37 cellular contexts compared by ENCODE assay signal in genomic region chr3:191646242-191646641, GRCh38.
"Had no signal": no experiment of that assay in that cellular context is flagged by ENCODE, and none has a peak within 500 bp of the region (broad histone marks: within the 10 kb centered on the region; RNA-seq: fewer than 3 reads in every experiment).

No MANE protein-coding gene starts in this region.

- H3K4me1 Mint-ChIP-seq: activated CD4-positive, alpha-beta memory T cell treated with anti-CD3 and anti-CD28 coated beads, Interleukin-2, amount 10 ng/mL, durations not matched to agents 7 days and 5 days; activated CD4-positive, alpha-beta T cell treated with anti-CD3 and anti-CD28 coated beads for 36 hours; activated CD4-positive, alpha-beta T cell treated with anti-CD3 and anti-CD28 coated beads, Interleukin-2, amount 10 ng/mL, durations not matched to agents 7 days and 5 days; activated CD8-positive, alpha-beta memory T cell treated with anti-CD3 and anti-CD28 coated beads, Interleukin-2, amount 10 ng/mL, durations not matched to agents 7 days and 5 days; activated naive CD4-positive, alpha-beta T cell treated with anti-CD3 and anti-CD28 coated beads, Interleukin-2, amount 10 ng/mL, durations not matched to agents 7 days and 5 days; activated naive CD4-positive, alpha-beta T cell treated with anti-CD3 and anti-CD28 coated beads, Interleukin-2, amount 50 U/mL, for 24 hours; activated naive CD8-positive, alpha-beta T cell treated with anti-CD3 and anti-CD28 coated beads, Interleukin-2, amount 10 ng/mL, durations not matched to agents 7 days and 5 days; activated naive CD8-positive, alpha-beta T cell treated with anti-CD3 and anti-CD28 coated beads, Interleukin-2, amount 50 U/mL, for 24 hours; brain; central memory CD8-positive, alpha-beta T cell had no signal

- H3K27ac ChIP-seq: ascending aorta, cardiac muscle cell, colonic mucosa, VCaP had no signal

- H3K9me3 ChIP-seq: ascending aorta, colonic mucosa had no signal

- ATAC-seq: activated CD4-positive, alpha-beta T cell treated with anti-CD3 and anti-CD28 coated beads for 36 hours; activated CD4-positive, CD25-positive, alpha-beta regulatory T cell treated with anti-CD3 and anti-CD28 coated beads, Interleukin-2, amount 50 U/mL, for 24 hours; activated CD8-positive, alpha-beta memory T cell treated with anti-CD3 and anti-CD28 coated beads, Interleukin-2, amount 10 ng/mL, durations not matched to agents 7 days and 5 days; activated CD8-positive, alpha-beta T cell treated with anti-CD3 and anti-CD28 coated beads, Interleukin-2, amount 10 ng/mL, durations not matched to agents 7 days and 5 days; activated naive CD8-positive, alpha-beta T cell treated with anti-CD3 and anti-CD28 coated beads, Interleukin-2, amount 50 U/mL, for 24 hours had no signal

- H3K4me3 ChIP-seq: ascending aorta, cardiac muscle cell, colonic mucosa had no signal

- H3K27ac Mint-ChIP-seq: activated CD4-positive, alpha-beta memory T cell treated with anti-CD3 and anti-CD28 coated beads, Interleukin-2, amount 10 ng/mL, durations not matched to agents 7 days and 5 days; activated CD4-positive, alpha-beta T cell treated with anti-CD3 and anti-CD28 coated beads for 36 hours; activated CD4-positive, alpha-beta T cell treated with anti-CD3 and anti-CD28 coated beads, Interleukin-2, amount 10 ng/mL, durations not matched to agents 7 days and 5 days; activated CD8-positive, alpha-beta memory T cell treated with anti-CD3 and anti-CD28 coated beads, Interleukin-2, amount 10 ng/mL, durations not matched to agents 7 days and 5 days; activated CD8-positive, alpha-beta T cell treated with anti-CD3 and anti-CD28 coated beads, Interleukin-2, amount 10 ng/mL, durations not matched to agents 7 days and 5 days; activated naive CD4-positive, alpha-beta T cell treated with anti-CD3 and anti-CD28 coated beads, Interleukin-2, amount 10 ng/mL, durations not matched to agents 7 days and 5 days; activated naive CD4-positive, alpha-beta T cell treated with anti-CD3 and anti-CD28 coated beads, Interleukin-2, amount 50 U/mL, for 24 hours; activated naive CD8-positive, alpha-beta T cell; activated naive CD8-positive, alpha-beta T cell treated with anti-CD3 and anti-CD28 coated beads, Interleukin-2, amount 10 ng/mL, durations not matched to agents 7 days and 5 days; activated naive CD8-positive, alpha-beta T cell treated with anti-CD3 and anti-CD28 coated beads, Interleukin-2, amount 50 U/mL, for 24 hours; activated T-cell treated with anti-CD3 and anti-CD28 coated beads, Interleukin-2, amount 50 U/mL, for 24 hours; activated T-helper 2 cell treated with anti-CD3 and anti-CD28 coated beads, Interferon-gamma antibody, Interleukin-2, Interleukin-4, amounts not matched to agents 10 μg/mL and 5 μg/mL and 100 μg/mL, durations not matched to agents 14 hours and 24 hours and 36 hours; brain; T-helper 2 cell treated with Interferon-gamma antibody and Interleukin-4, amounts not matched to agents 5 μg/mL and 100 μg/mL, for 36 hours had no signal

- H3K36me3 Mint-ChIP-seq: activated CD8-positive, alpha-beta memory T cell treated with anti-CD3 and anti-CD28 coated beads, Interleukin-2, amount 10 ng/mL, durations not matched to agents 7 days and 5 days; activated naive CD4-positive, alpha-beta T cell treated with anti-CD3 and anti-CD28 coated beads, Interleukin-2, amount 10 ng/mL, durations not matched to agents 7 days and 5 days; activated naive CD4-positive, alpha-beta T cell treated with anti-CD3 and anti-CD28 coated beads, Interleukin-2, amount 50 U/mL, for 24 hours; activated naive CD8-positive, alpha-beta T cell; activated naive CD8-positive, alpha-beta T cell treated with anti-CD3 and anti-CD28 coated beads, Interleukin-2, amount 10 ng/mL, durations not matched to agents 7 days and 5 days; brain had no signal

- H3K27me3 ChIP-seq: ascending aorta, cardiac muscle cell, colonic mucosa had no signal

- DNase-seq: activated CD4-positive, alpha-beta memory T cell treated with anti-CD3 and anti-CD28 coated beads, Interleukin-2, amount 10 ng/mL, durations not matched to agents 7 days and 5 days; activated CD4-positive, alpha-beta T cell treated with anti-CD3 and anti-CD28 coated beads for 1 hour; activated CD4-positive, alpha-beta T cell treated with anti-CD3 and anti-CD28 coated beads for 36 hours; activated CD4-positive, alpha-beta T cell treated with anti-CD3 and anti-CD28 coated beads for 48 hours; activated CD4-positive, alpha-beta T cell treated with anti-CD3 and anti-CD28 coated beads, Interleukin-2, amount 10 ng/mL, durations not matched to agents 7 days and 5 days; activated CD4-positive, alpha-beta T cell treated with anti-CD3 and anti-CD28 coated beads, Interleukin-2, amount 50 U/mL, for 48 hours; activated CD4-positive, CD25-positive, alpha-beta regulatory T cell; activated CD8-positive, alpha-beta memory T cell treated with anti-CD3 and anti-CD28 coated beads for 24 hours; activated CD8-positive, alpha-beta memory T cell treated with anti-CD3 and anti-CD28 coated beads, Interleukin-2, amount 10 ng/mL, durations not matched to agents 7 days and 5 days; activated CD8-positive, alpha-beta memory T cell treated with anti-CD3 and anti-CD28 coated beads, Interleukin-2, amount 50 U/mL, for 48 hours; activated CD8-positive, alpha-beta T cell treated with anti-CD3 and anti-CD28 coated beads, Interleukin-2, amount 10 ng/mL, durations not matched to agents 7 days and 5 days; activated effector memory CD4-positive, alpha-beta T cell treated with Interleukin-2 at 50 U/mL for 16 hours; activated gamma-delta T cell; activated naive CD4-positive, alpha-beta T cell treated with anti-CD3 and anti-CD28 coated beads, Interleukin-2, amount 10 ng/mL, durations not matched to agents 7 days and 5 days; activated naive CD4-positive, alpha-beta T cell treated with Interleukin-2 at 50 U/mL for 16 hours; activated naive CD8-positive, alpha-beta T cell treated with anti-CD3 and anti-CD28 coated beads, Interleukin-2, amount 10 ng/mL, durations not matched to agents 7 days and 5 days; activated naive CD8-positive, alpha-beta T cell treated with anti-CD3 and anti-CD28 coated beads, Interleukin-2, amount 50 U/mL, for 24 hours; activated T-cell treated with anti-CD3 and anti-CD28 coated beads, Interleukin-2, amount 50 U/mL, for 24 hours; activated T-cell treated with anti-CD3 and anti-CD28 coated beads, Interleukin-2, amount 50 U/mL, for 48 hours; amygdala; anterior cingulate cortex; caudate nucleus; cerebellar nuclear complex; colonic mucosa; T-helper 2 cell; T-helper 9 cell had no signal

- H3K4me1 ChIP-seq: ascending aorta, colonic mucosa had no signal

- H3K4me3 Mint-ChIP-seq: activated CD4-positive, alpha-beta memory T cell treated with anti-CD3 and anti-CD28 coated beads, Interleukin-2, amount 10 ng/mL, durations not matched to agents 7 days and 5 days; activated CD4-positive, alpha-beta T cell treated with anti-CD3 and anti-CD28 coated beads for 36 hours; activated CD4-positive, alpha-beta T cell treated with anti-CD3 and anti-CD28 coated beads, Interleukin-2, amount 10 ng/mL, durations not matched to agents 7 days and 5 days; activated CD8-positive, alpha-beta memory T cell treated with anti-CD3 and anti-CD28 coated beads, Interleukin-2, amount 10 ng/mL, durations not matched to agents 7 days and 5 days; activated CD8-positive, alpha-beta T cell treated with anti-CD3 and anti-CD28 coated beads, Interleukin-2, amount 10 ng/mL, durations not matched to agents 7 days and 5 days; activated naive CD4-positive, alpha-beta T cell treated with anti-CD3 and anti-CD28 coated beads, Interleukin-2, amount 10 ng/mL, durations not matched to agents 7 days and 5 days; activated naive CD4-positive, alpha-beta T cell treated with anti-CD3 and anti-CD28 coated beads, Interleukin-2, amount 50 U/mL, for 24 hours; activated naive CD8-positive, alpha-beta T cell; activated naive CD8-positive, alpha-beta T cell treated with anti-CD3 and anti-CD28 coated beads, Interleukin-2, amount 10 ng/mL, durations not matched to agents 7 days and 5 days; activated naive CD8-positive, alpha-beta T cell treated with anti-CD3 and anti-CD28 coated beads, Interleukin-2, amount 50 U/mL, for 24 hours; activated T-cell treated with anti-CD3 and anti-CD28 coated beads, Interleukin-2, amount 50 U/mL, for 24 hours; brain; central memory CD8-positive, alpha-beta T cell; T-helper 2 cell treated with Interferon-gamma antibody and Interleukin-4, amounts not matched to agents 5 μg/mL and 100 μg/mL, for 36 hours had no signal

- H3K36me3 ChIP-seq: ascending aorta, cardiac muscle cell, colonic mucosa had no signal

- H3K27me3 Mint-ChIP-seq: activated CD4-positive, alpha-beta memory T cell treated with anti-CD3 and anti-CD28 coated beads, Interleukin-2, amount 10 ng/mL, durations not matched to agents 7 days and 5 days; activated CD4-positive, alpha-beta T cell treated with anti-CD3 and anti-CD28 coated beads for 36 hours; activated CD4-positive, alpha-beta T cell treated with anti-CD3 and anti-CD28 coated beads, Interleukin-2, amount 10 ng/mL, durations not matched to agents 7 days and 5 days; activated CD8-positive, alpha-beta memory T cell treated with anti-CD3 and anti-CD28 coated beads, Interleukin-2, amount 10 ng/mL, durations not matched to agents 7 days and 5 days; activated naive CD4-positive, alpha-beta T cell treated with anti-CD3 and anti-CD28 coated beads, Interleukin-2, amount 10 ng/mL, durations not matched to agents 7 days and 5 days; activated naive CD4-positive, alpha-beta T cell treated with anti-CD3 and anti-CD28 coated beads, Interleukin-2, amount 50 U/mL, for 24 hours; activated naive CD8-positive, alpha-beta T cell; activated naive CD8-positive, alpha-beta T cell treated with anti-CD3 and anti-CD28 coated beads, Interleukin-2, amount 10 ng/mL, durations not matched to agents 7 days and 5 days; activated naive CD8-positive, alpha-beta T cell treated with anti-CD3 and anti-CD28 coated beads, Interleukin-2, amount 50 U/mL, for 24 hours; activated T-cell treated with anti-CD3 and anti-CD28 coated beads, Interleukin-2, amount 50 U/mL, for 24 hours; central memory CD8-positive, alpha-beta T cell had no signal

- FAIRE-seq: bronchial epithelial cell had no signal
